22 cellular contexts compared by ENCODE assay signal in genomic region chr3:42698216-42698910, GRCh38. TPM values are rescaled to one million over a fixed set of nuclear protein-coding genes. Genes with fewer than 3 reads are reported as not detected.
"Had no signal": no experiment of that assay in that cellular context is flagged by ENCODE, and none has a peak within 500 bp of the region (broad histone marks: within the 10 kb centered on the region; RNA-seq: fewer than 3 reads in every experiment).

No MANE protein-coding gene starts in this region.

- H3K27me3 ChIP-seq: adrenal gland, right lobe of liver, upper lobe of right lung had no signal

- H3K4me1 ChIP-seq: adrenal gland, prostate gland, right lobe of liver, upper lobe of right lung had no signal

- DNase-seq: activated gamma-delta T cell; effector memory CD4-positive, alpha-beta T cell; mammary epithelial cell; right lobe of liver; stimulated activated CD4-positive, alpha-beta T cell treated with anti-CD3 and anti-CD28 coated beads, Interleukin-4, amount 100 ng/mL, for 24 hours; SW 1271 had no signal

- H3K9me3 Mint-ChIP-seq: activated naive CD4-positive, alpha-beta T cell treated with anti-CD3 and anti-CD28 coated beads, Interleukin-2, amount 50 U/mL, for 72 hours; neural crest cell; stimulated activated effector memory CD8-positive, alpha-beta T cell treated with anti-CD3 and anti-CD28 coated beads, Interleukin-12 subunit alpha, Interleukin-12 subunit beta, amount 100 ng/mL, for 72 hours; T-helper 2 cell treated with Interferon-gamma antibody and Interleukin-4, amounts not matched to agents 5 μg/mL and 100 μg/mL, for 36 hours had no signal

- H3K27ac ChIP-seq: adrenal gland, esophagus muscularis mucosa, prostate gland, right lobe of liver, thoracic aorta, upper lobe of right lung had no signal

- H3K4me2 ChIP-seq: smooth muscle cell had no signal

- H3K9me3 ChIP-seq: adrenal gland, esophagus muscularis mucosa, prostate gland, right lobe of liver, thoracic aorta, upper lobe of right lung had no signal

- ATAC-seq: left colon had no signal

- H3K27ac Mint-ChIP-seq: activated CD4-positive, alpha-beta T cell treated with anti-CD3 and anti-CD28 coated beads for 36 hours; activated naive CD4-positive, alpha-beta T cell treated with anti-CD3 and anti-CD28 coated beads, Interleukin-2, amount 50 U/mL, for 72 hours; stimulated activated effector memory CD8-positive, alpha-beta T cell treated with anti-CD3 and anti-CD28 coated beads, Interleukin-12 subunit alpha, Interleukin-12 subunit beta, amount 100 ng/mL, for 72 hours; T-helper 2 cell treated with Interferon-gamma antibody and Interleukin-4, amounts not matched to agents 5 μg/mL and 100 μg/mL, for 36 hours had no signal

- H3K36me3 ChIP-seq: adrenal gland, esophagus muscularis mucosa, prostate gland, right lobe of liver, thoracic aorta, upper lobe of right lung had no signal

- H3K36me3 Mint-ChIP-seq: activated naive CD4-positive, alpha-beta T cell treated with anti-CD3 and anti-CD28 coated beads, Interleukin-2, amount 50 U/mL, for 72 hours; stimulated activated effector memory CD8-positive, alpha-beta T cell treated with anti-CD3 and anti-CD28 coated beads, Interleukin-12 subunit alpha, Interleukin-12 subunit beta, amount 100 ng/mL, for 72 hours had no signal

- H3K4me3 Mint-ChIP-seq: activated CD4-positive, alpha-beta T cell treated with anti-CD3 and anti-CD28 coated beads for 36 hours; neural crest cell; stimulated activated effector memory CD8-positive, alpha-beta T cell treated with anti-CD3 and anti-CD28 coated beads, Interleukin-12 subunit alpha, Interleukin-12 subunit beta, amount 100 ng/mL, for 72 hours; T-helper 2 cell treated with Interferon-gamma antibody and Interleukin-4, amounts not matched to agents 5 μg/mL and 100 μg/mL, for 36 hours had no signal

- H3K4me3 ChIP-seq: adrenal gland, esophagus muscularis mucosa, prostate gland, right lobe of liver, smooth muscle cell, thoracic aorta, upper lobe of right lung had no signal

RNA-seq across cellular contexts. Expression of gene HHATL, which starts 4.2 kb away (rescaled TPM):
- total RNA-seq: activated CD4-positive, alpha-beta T cell treated with anti-CD3 and anti-CD28 coated beads for 36 hours; activated naive CD4-positive, alpha-beta T cell treated with anti-CD3 and anti-CD28 coated beads, Interleukin-2, amount 50 U/mL, for 72 hours; bronchial epithelial cell; cerebellum; endothelial cell of umbilical vein; mammary epithelial cell; neural crest cell; osteocyte; smooth muscle cell; thoracic aorta; upper lobe of right lung had no signal

RNA-seq across cellular contexts. Expression of gene KLHL40, which starts 13.0 kb away (rescaled TPM):
- total RNA-seq: activated CD4-positive, alpha-beta T cell treated with anti-CD3 and anti-CD28 coated beads for 36 hours; activated naive CD4-positive, alpha-beta T cell treated with anti-CD3 and anti-CD28 coated beads, Interleukin-2, amount 50 U/mL, for 72 hours; bronchial epithelial cell; endothelial cell of umbilical vein; left colon; mammary epithelial cell; neural crest cell; osteocyte; smooth muscle cell; thoracic aorta; upper lobe of right lung had no signal
